ENCODE assay signal across 16 cellular contexts in genomic region chr18:54529444-54529843, GRCh38.
DNase-seq lines count a peak whose midpoint lies in the region; ATAC-seq lines count a peak whose summit lies in the region.
"Had no signal": no experiment of that assay in that cellular context is flagged by ENCODE, and none has a peak within 500 bp of the region (broad histone marks: within the 10 kb centered on the region; RNA-seq: fewer than 3 reads in every experiment).

No MANE protein-coding gene starts in this region.

- no peak overlapping the region for H3K4me2 ChIP-seq in mesendoderm (ENCODE audit: low read length)
- H3K4me2 ChIP-seq: KMS-11 had no signal

- H3K36me3 ChIP-seq in H7 (replicated peaks; ENCODE audit: control insufficient read depth, insufficient read depth, low read length) (no peaks in the 10 kb centered on the region), NT2/D1 (ENCODE audit: insufficient read depth, insufficient read length, low read length) (no peaks in the 10 kb centered on the region), mesendoderm (ENCODE audit: control insufficient read depth, insufficient read depth, low read length) (no peaks in the 10 kb centered on the region)
- H3K36me3 ChIP-seq: SJSA1 had no signal

- no peak overlapping the region for H3K4ac ChIP-seq in mesendoderm (ENCODE audit: low read depth, low read length)

- no peak overlapping the region for H3K18ac ChIP-seq in mesendoderm (ENCODE audit: low read length)

- H3K9me3 ChIP-seq in NT2/D1 (ENCODE audit: insufficient read depth, low read length): peaks cover 53% of the 10 kb centered on the region
- H3K9me3 ChIP-seq: SJSA1 had no signal

- no peak overlapping the region for H2BK5ac ChIP-seq in mesendoderm (ENCODE audit: low read length)

- DNase-seq in H7: peak; percentile 4
- DNase-seq in NT2/D1 (ENCODE audit: low read depth, low spot score): no peak
- peak; percentile 53 for DNase-seq in iPS DF 4.7 (ENCODE audit: extremely low read depth, low spot score)
- peak; percentile 21 for DNase-seq in mesendoderm
- DNase-seq in NCI-H146 (lab: John Stamatoyannopoulos, UW): no peak
- no peak for DNase-seq in NCI-H187 treated with DMSO at 0.1 percent for 48 hours (lab: John Stamatoyannopoulos, UW)
- DNase-seq: NCI-H1417, NCI-H1930, NCI-H345, NCI-H524 treated with DMSO at 0.1 percent for 48 hours had no signal

- H2BK15ac ChIP-seq in mesendoderm (replicated peaks; ENCODE audit: low read depth): no peak overlapping the region

- no peak overlapping the region for H4K5ac ChIP-seq in mesendoderm (ENCODE audit: low read length)

- no peaks in the 10 kb centered on the region for H3K79me2 ChIP-seq in mesendoderm (ENCODE audit: control insufficient read depth, insufficient read depth, low read length)

- ATAC-seq in GM21447 (IDR thresholded peaks at IDR 0.05; ENCODE audit: unreplicated experiment): no peak
- ATAC-seq: HCT116, Panc1 had no signal

- no peak overlapping the region for H3K56ac ChIP-seq in mesendoderm (ENCODE audit: low read length)

- WGBS in mesendoderm (ENCODE audit: extremely low coverage, insufficient coverage, low lambda C conversion rate): no CpG with 5 or more reads among the region's 2 CpGs

- H2BK120ac ChIP-seq in mesendoderm (ENCODE audit: low read depth, low read length): no peak overlapping the region

- H3K27ac ChIP-seq in mesendoderm (ENCODE audit: low read depth, low read length): no peak overlapping the region
- H3K27ac ChIP-seq: C4-2B, KMS-11, SJSA1 had no signal

- H3K27me3 ChIP-seq in H7 (ENCODE audit: control insufficient read depth, insufficient read depth, low read length) (peaks cover 6% of the 10 kb centered on the region), NT2/D1 (ENCODE audit: insufficient read depth, insufficient read length) (no peaks in the 10 kb centered on the region), mesendoderm (ENCODE audit: insufficient read depth, low read length, poor library complexity) (no peaks in the 10 kb centered on the region)
- H3K27me3 ChIP-seq: SJSA1 had no signal

- no peak overlapping the region for H2AK5ac ChIP-seq in mesendoderm (ENCODE audit: low read length)

- H3K4me3 ChIP-seq in H7 (ENCODE audit: insufficient read depth, low read depth, low read length) (no peak overlapping the region), NT2/D1 (ENCODE audit: insufficient read length, low read depth) (no peak overlapping the region), mesendoderm (ENCODE audit: low read length) (no peak overlapping the region)
- H3K4me3 ChIP-seq: SJSA1 had no signal

- no peak overlapping the region for H3K23ac ChIP-seq in mesendoderm (ENCODE audit: low read length)

- H3K4me1 ChIP-seq in NT2/D1 (ENCODE audit: insufficient read depth, insufficient read length) (no peaks in the 10 kb centered on the region), mesendoderm (ENCODE audit: control insufficient read depth, low read depth, low read length) (peaks cover 10% of the 10 kb centered on the region)
- H3K4me1 ChIP-seq: SJSA1 had no signal

- no peaks in the 10 kb centered on the region for H3K79me1 ChIP-seq in mesendoderm (ENCODE audit: low read length)

- H3K9ac ChIP-seq in NT2/D1 (ENCODE audit: insufficient read length, low read depth) (peak overlapping the region; percentile 0), mesendoderm (ENCODE audit: low read length) (no peak overlapping the region)
- H3K9ac ChIP-seq: KMS-11 had no signal

- H4K8ac ChIP-seq in mesendoderm (ENCODE audit: low read depth, low read length): no peak overlapping the region

Comparison
In these comparisons a context has a peak if more than half of its experiments do, and no peak if none do; other contexts are left out.
1. DNase-seq: peak in H7 (single experiment), iPS DF 4.7 (single experiment) and mesendoderm (single experiment); none in NT2/D1 (single experiment), NCI-H146 (single experiment) and NCI-H187 treated with DMSO at 0.1 percent for 48 hours (single experiment).